Comparison of ENCODE assay signal across 20 cellular contexts in genomic region chr18:54713386-54713785, GRCh38.
A peak's percentile ranks its signal among the peaks of the same experiment; 100 is the strongest.
DNase-seq lines count a peak whose midpoint lies in the region; ATAC-seq and TF ChIP-seq lines count a peak whose summit lies in the region.
"Had no signal": no experiment of that assay in that cellular context is flagged by ENCODE, and none has a peak within 500 bp of the region (broad histone marks: within the 10 kb centered on the region; RNA-seq: fewer than 3 reads in every experiment).

No MANE protein-coding gene starts in this region.

- no peaks in the 10 kb centered on the region for H3K79me2 ChIP-seq in PC-3 (ENCODE audit: low read length)

- no peaks in the 10 kb centered on the region for H3K27me3 ChIP-seq in CD4-positive, alpha-beta T cell (ENCODE audit: control insufficient read depth, insufficient read depth, low read length)
- no peaks in the 10 kb centered on the region for H3K27me3 ChIP-seq in PC-3 (ENCODE audit: low read length)
- H3K27me3 ChIP-seq in CD8-positive, alpha-beta T cell (ENCODE audit: insufficient read depth, low read length): no peaks in the 10 kb centered on the region
- H3K27me3 ChIP-seq: Peyer's patch had no signal

- peak; percentile 59 for DNase-seq in activated CD8-positive, alpha-beta memory T cell treated with anti-CD3 and anti-CD28 coated beads, Interleukin-2, amount 10 ng/mL, durations not matched to agents 7 days and 5 days
- no peak for DNase-seq in activated CD8-positive, alpha-beta memory T cell treated with anti-CD3 and anti-CD28 coated beads, Interleukin-2, amount 50 U/mL, for 48 hours
- no peak for DNase-seq in CD4-positive, alpha-beta T cell
- DNase-seq in central memory CD4-positive, alpha-beta T cell: peak; percentile 3
- DNase-seq in activated gamma-delta T cell treated with Interleukin-2 at 50 U/mL for 16 hours: no peak
- DNase-seq in PC-3: no peak
- DNase-seq in CD8-positive, alpha-beta T cell: no peak
- DNase-seq: Caco-2, EL, KBM-7, NCI-H1048, NCI-H146, NCI-H2081, NCI-H510A treated with DMSO at 0.1 percent for 48 hours, NCI-H82, Peyer's patch had no signal

- peaks cover 11% of the 10 kb centered on the region for H3K27me3 Mint-ChIP-seq in activated CD8-positive, alpha-beta memory T cell treated with anti-CD3 and anti-CD28 coated beads, Interleukin-2, amount 10 ng/mL, durations not matched to agents 7 days and 5 days
- H3K27me3 Mint-ChIP-seq in CD4-positive, alpha-beta T cell: no peaks in the 10 kb centered on the region
- H3K27me3 Mint-ChIP-seq in T-helper 1 cell treated with Interleukin-12 subunit alpha and Interleukin-12 subunit beta and Interleukin-4 antibody, amounts not matched to agents 30 μg/mL and 1 μg/mL, for 36 hours (ENCODE audit: low read depth): peaks cover 24% of the 10 kb centered on the region
- H3K27me3 Mint-ChIP-seq in CD8-positive, alpha-beta T cell (ENCODE audit: low read depth): peaks cover 11% of the 10 kb centered on the region

- H3K9me2 ChIP-seq in PC-3 (replicated peaks; ENCODE audit: low read length): no peaks in the 10 kb centered on the region

- POLR2A ChIA-PET in CD4-positive, alpha-beta T cell (lab: Charles Lee): no interaction called here
- POLR2A ChIA-PET in PC-3 (lab: Charles Lee; ENCODE audit: unreplicated experiment): no interaction called here
- POLR2A ChIA-PET in CD8-positive, alpha-beta T cell (lab: Charles Lee): no interaction called here

- H3K4me1 Mint-ChIP-seq in activated CD8-positive, alpha-beta memory T cell treated with anti-CD3 and anti-CD28 coated beads, Interleukin-2, amount 10 ng/mL, durations not matched to agents 7 days and 5 days: peaks cover 57% of the 10 kb centered on the region
- peaks cover 54% of the 10 kb centered on the region for H3K4me1 Mint-ChIP-seq in CD4-positive, alpha-beta T cell (ENCODE audit: low read depth)
- H3K4me1 Mint-ChIP-seq in T-helper 1 cell treated with Interleukin-12 subunit alpha and Interleukin-12 subunit beta and Interleukin-4 antibody, amounts not matched to agents 30 μg/mL and 1 μg/mL, for 36 hours (ENCODE audit: low read depth): peaks cover 48% of the 10 kb centered on the region
- H3K4me1 Mint-ChIP-seq in CD8-positive, alpha-beta T cell (ENCODE audit: low read depth): peaks cover 19% of the 10 kb centered on the region

- no peak overlapping the region for H3K27ac ChIP-seq in CD4-positive, alpha-beta T cell (ENCODE audit: low read depth, low read length)
- no peak overlapping the region for H3K27ac ChIP-seq in PC-3 (ENCODE audit: low read length)
- no peak overlapping the region for H3K27ac ChIP-seq in CD8-positive, alpha-beta T cell (ENCODE audit: low read depth, low read length)
- H3K27ac ChIP-seq: C4-2B, Peyer's patch had no signal

- peaks cover 2% of the 10 kb centered on the region for H3K36me3 Mint-ChIP-seq in activated CD8-positive, alpha-beta memory T cell treated with anti-CD3 and anti-CD28 coated beads, Interleukin-2, amount 10 ng/mL, durations not matched to agents 7 days and 5 days
- H3K36me3 Mint-ChIP-seq in CD4-positive, alpha-beta T cell (ENCODE audit: low read depth): no peaks in the 10 kb centered on the region
- H3K36me3 Mint-ChIP-seq in T-helper 1 cell treated with Interleukin-12 subunit alpha and Interleukin-12 subunit beta and Interleukin-4 antibody, amounts not matched to agents 30 μg/mL and 1 μg/mL, for 36 hours (ENCODE audit: low read depth): peaks cover 2% of the 10 kb centered on the region
- no peaks in the 10 kb centered on the region for H3K36me3 Mint-ChIP-seq in CD8-positive, alpha-beta T cell

- no peak overlapping the region for H2AFZ ChIP-seq in PC-3 (ENCODE audit: low read length)

- ATAC-seq in activated CD8-positive, alpha-beta memory T cell treated with anti-CD3 and anti-CD28 coated beads, Interleukin-2, amount 10 ng/mL, durations not matched to agents 7 days and 5 days: peak; percentile 21
- peak; percentile 22 for ATAC-seq in CD4-positive, alpha-beta T cell (ENCODE audit: poor library complexity)
- no peak for ATAC-seq in PC-3
- no peak for ATAC-seq in CD8-positive, alpha-beta T cell
- ATAC-seq: A549, Right ventricle myocardium inferior had no signal

- no peak for TF ChIP-seq CTCF in CD4-positive, alpha-beta T cell (IDR thresholded peaks at IDR 0.05)
- TF ChIP-seq CTCF in PC-3 (conservative IDR thresholded peaks at IDR 0.05; ENCODE audit: low read depth, low read length): no peak
- no peak for TF ChIP-seq CTCF in CD8-positive, alpha-beta T cell (IDR thresholded peaks at IDR 0.05)

- no peak overlapping the region for H3K9ac ChIP-seq in PC-3 (ENCODE audit: low read length)

- no peaks in the 10 kb centered on the region for H3K36me3 ChIP-seq in PC-3 (ENCODE audit: low read depth, low read length)
- H3K36me3 ChIP-seq in CD8-positive, alpha-beta T cell (ENCODE audit: insufficient read depth, low read length): no peaks in the 10 kb centered on the region
- H3K36me3 ChIP-seq: Peyer's patch had no signal

- no peaks in the 10 kb centered on the region for H3F3A ChIP-seq in PC-3 (ENCODE audit: low read length, unreplicated experiment)

- peaks cover 13% of the 10 kb centered on the region for H3K4me1 ChIP-seq in PC-3 (ENCODE audit: insufficient read depth, low read length)
- H3K4me1 ChIP-seq in CD8-positive, alpha-beta T cell (ENCODE audit: insufficient read depth, low read length): peaks cover 6% of the 10 kb centered on the region
- H3K4me1 ChIP-seq: Caco-2, Peyer's patch had no signal

- H3K4me3 Mint-ChIP-seq in activated CD8-positive, alpha-beta memory T cell treated with anti-CD3 and anti-CD28 coated beads, Interleukin-2, amount 10 ng/mL, durations not matched to agents 7 days and 5 days: no peak overlapping the region
- no peak overlapping the region for H3K4me3 Mint-ChIP-seq in CD4-positive, alpha-beta T cell
- no peak overlapping the region for H3K4me3 Mint-ChIP-seq in T-helper 1 cell treated with Interleukin-12 subunit alpha and Interleukin-12 subunit beta and Interleukin-4 antibody, amounts not matched to agents 30 μg/mL and 1 μg/mL, for 36 hours
- no peak overlapping the region for H3K4me3 Mint-ChIP-seq in CD8-positive, alpha-beta T cell

- CTCF ChIA-PET in activated CD8-positive, alpha-beta memory T cell treated with anti-CD3 and anti-CD28 coated beads, Interleukin-2, amount 10 ng/mL, durations not matched to agents 7 days and 5 days (lab: Charles Lee): no interaction called here
- CTCF ChIA-PET in CD4-positive, alpha-beta T cell (lab: Charles Lee): no interaction called here
- CTCF ChIA-PET in PC-3 (lab: Charles Lee): no interaction called here
- CTCF ChIA-PET in CD8-positive, alpha-beta T cell (lab: Charles Lee): no interaction called here

- no peaks in the 10 kb centered on the region for H4K20me1 ChIP-seq in PC-3 (ENCODE audit: low read length)

- H3K27ac Mint-ChIP-seq in activated CD8-positive, alpha-beta memory T cell treated with anti-CD3 and anti-CD28 coated beads, Interleukin-2, amount 10 ng/mL, durations not matched to agents 7 days and 5 days: peak overlapping the region; percentile 65
- peak overlapping the region; percentile 43 for H3K27ac Mint-ChIP-seq in CD4-positive, alpha-beta T cell
- H3K27ac Mint-ChIP-seq in T-helper 1 cell treated with Interleukin-12 subunit alpha and Interleukin-12 subunit beta and Interleukin-4 antibody, amounts not matched to agents 30 μg/mL and 1 μg/mL, for 36 hours: peak overlapping the region; percentile 41
- no peak overlapping the region for H3K27ac Mint-ChIP-seq in CD8-positive, alpha-beta T cell

- no peaks in the 10 kb centered on the region for H3K9me3 Mint-ChIP-seq in activated CD8-positive, alpha-beta memory T cell treated with anti-CD3 and anti-CD28 coated beads, Interleukin-2, amount 10 ng/mL, durations not matched to agents 7 days and 5 days (ENCODE audit: low read depth)
- no peaks in the 10 kb centered on the region for H3K9me3 Mint-ChIP-seq in CD4-positive, alpha-beta T cell
- H3K9me3 Mint-ChIP-seq in T-helper 1 cell treated with Interleukin-12 subunit alpha and Interleukin-12 subunit beta and Interleukin-4 antibody, amounts not matched to agents 30 μg/mL and 1 μg/mL, for 36 hours: no peaks in the 10 kb centered on the region
- H3K9me3 Mint-ChIP-seq in CD8-positive, alpha-beta T cell: no peaks in the 10 kb centered on the region

- H3K9me3 ChIP-seq in CD4-positive, alpha-beta T cell (ENCODE audit: control insufficient read depth, low read length): no peaks in the 10 kb centered on the region
- H3K9me3 ChIP-seq in PC-3 (ENCODE audit: low read length): no peaks in the 10 kb centered on the region
- H3K9me3 ChIP-seq in CD8-positive, alpha-beta T cell (ENCODE audit: low read length): no peaks in the 10 kb centered on the region
- H3K9me3 ChIP-seq: A549, Caco-2, Peyer's patch had no signal

- BruUV-seq in PC-3 (replicated peaks; lab: Mats Ljungman, UMichigan): no TSS peak

- intact Hi-C loops in CD4-positive, alpha-beta T cell (cut with DNase I, micrococcal nuclease): loop anchor here in 1 of 2 experiments (5.0 kb wide), 1 partner anchor 104 kb away; no protein-coding TSS in a partner anchor
- intact Hi-C loops in PC-3 (cut with micrococcal nuclease): no loop called here
- intact Hi-C loops in CD8-positive, alpha-beta T cell (cut with DNase I, micrococcal nuclease): no loop called here

- no peak overlapping the region for H3K4me2 ChIP-seq in PC-3 (ENCODE audit: low read length)
- H3K4me2 ChIP-seq: A549 had no signal

- H3K4me3 ChIP-seq in PC-3 (ENCODE audit: low read length): no peak overlapping the region
- no peak overlapping the region for H3K4me3 ChIP-seq in CD8-positive, alpha-beta T cell (ENCODE audit: low read depth, low read length)
- H3K4me3 ChIP-seq: A549, Peyer's patch had no signal

Comparison
In these comparisons a context has a peak if more than half of its experiments do, and no peak if none do; other contexts are left out.
1. DNase-seq: peak in activated CD8-positive, alpha-beta memory T cell treated with anti-CD3 and anti-CD28 coated beads, Interleukin-2, amount 10 ng/mL, durations not matched to agents 7 days and 5 days (single experiment) and central memory CD4-positive, alpha-beta T cell (single experiment); none in activated CD8-positive, alpha-beta memory T cell treated with anti-CD3 and anti-CD28 coated beads, Interleukin-2, amount 50 U/mL, for 48 hours (single experiment), CD4-positive, alpha-beta T cell (0 of 10), activated gamma-delta T cell treated with Interleukin-2 at 50 U/mL for 16 hours (single experiment), PC-3 (single experiment) and CD8-positive, alpha-beta T cell (0 of 7).
2. ATAC-seq: peak in activated CD8-positive, alpha-beta memory T cell treated with anti-CD3 and anti-CD28 coated beads, Interleukin-2, amount 10 ng/mL, durations not matched to agents 7 days and 5 days (single experiment) and CD4-positive, alpha-beta T cell (single experiment); none in PC-3 (single experiment) and CD8-positive, alpha-beta T cell (single experiment).